ENCODE assay signal across 34 cellular contexts in the genomic region with DNA sequence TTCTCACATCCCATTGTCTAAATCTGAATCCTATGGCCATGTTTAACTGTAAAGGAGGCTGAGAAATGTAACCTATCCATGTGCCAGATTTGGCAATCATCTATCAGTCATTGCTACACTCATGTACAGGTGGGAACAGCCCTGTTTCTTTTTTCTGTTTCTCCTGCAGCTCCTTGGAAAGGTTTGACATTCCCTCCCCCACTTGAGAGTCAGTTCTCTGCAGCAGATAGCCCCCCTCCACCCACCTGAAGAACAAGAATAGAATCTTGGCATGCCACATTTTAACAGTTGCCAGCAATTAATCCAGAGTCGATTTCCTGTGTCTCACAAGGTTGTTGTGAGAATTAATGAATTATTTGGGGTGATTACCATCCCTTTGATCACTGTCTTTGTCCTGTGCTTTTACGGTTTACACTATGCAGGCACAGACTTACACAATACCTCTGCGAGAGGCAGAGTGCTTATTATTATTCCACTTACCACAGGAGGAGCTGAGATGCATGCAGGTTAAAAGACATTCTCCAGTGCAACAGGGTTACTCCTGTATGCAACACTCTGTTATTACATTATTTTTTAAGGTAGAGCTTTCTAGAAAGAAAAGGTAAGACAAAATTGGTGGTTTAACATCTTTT.
"Had no signal": no experiment of that assay in that cellular context is flagged by ENCODE, and none has a peak within 500 bp of the region (broad histone marks: within the 10 kb centered on the region; RNA-seq: fewer than 3 reads in every experiment).

No MANE protein-coding gene starts in this region.

- H3K27me3 Mint-ChIP-seq: activated CD4-positive, alpha-beta memory T cell treated with anti-CD3 and anti-CD28 coated beads for 36 hours; activated CD4-positive, alpha-beta T cell treated with anti-CD3 and anti-CD28 coated beads for 36 hours; activated CD4-positive, alpha-beta T cell treated with anti-CD3 and anti-CD28 coated beads, Interleukin-2, amount 10 ng/mL, durations not matched to agents 24 days and 14 days; activated CD8-positive, alpha-beta memory T cell treated with anti-CD3 and anti-CD28 coated beads, Interleukin-2, amount 10 ng/mL, durations not matched to agents 7 days and 5 days; activated naive CD8-positive, alpha-beta T cell treated with anti-CD3 and anti-CD28 coated beads for 36 hours; activated naive CD8-positive, alpha-beta T cell treated with anti-CD3 and anti-CD28 coated beads, Interleukin-2, amount 50 U/mL, for 24 hours; central memory CD8-positive, alpha-beta T cell; dendritic cell treated with granulocyte-macrophage colony-stimulating factor and Interleukin-4, amounts not matched to agents 40 ng/mL and 50 ng/mL, for 4 days; T-cell; T-helper 17 cell had no signal

- H3K4me3 Mint-ChIP-seq: activated CD4-positive, alpha-beta memory T cell treated with anti-CD3 and anti-CD28 coated beads for 36 hours; activated CD4-positive, alpha-beta T cell treated with anti-CD3 and anti-CD28 coated beads for 36 hours; activated CD4-positive, alpha-beta T cell treated with anti-CD3 and anti-CD28 coated beads, Interleukin-2, amount 10 ng/mL, durations not matched to agents 24 days and 14 days; activated CD8-positive, alpha-beta memory T cell treated with anti-CD3 and anti-CD28 coated beads, Interleukin-2, amount 10 ng/mL, durations not matched to agents 7 days and 5 days; activated CD8-positive, alpha-beta T cell treated with anti-CD3 and anti-CD28 coated beads, Interleukin-2, amount 10 ng/mL, durations not matched to agents 7 days and 5 days; activated naive CD4-positive, alpha-beta T cell treated with anti-CD3 and anti-CD28 coated beads for 36 hours; activated naive CD4-positive, alpha-beta T cell treated with anti-CD3 and anti-CD28 coated beads, Interleukin-2, amount 50 U/mL, for 24 hours; activated naive CD8-positive, alpha-beta T cell treated with anti-CD3 and anti-CD28 coated beads for 36 hours; activated naive CD8-positive, alpha-beta T cell treated with anti-CD3 and anti-CD28 coated beads, Interleukin-2, amount 50 U/mL, for 24 hours; activated T-helper 1 cell treated with anti-CD3 and anti-CD28 coated beads, Interleukin-12 subunit alpha, Interleukin-12 subunit beta, Interleukin-2, Interleukin-4 antibody, amounts not matched to agents 30 ng/mL and 10 ng/mL and 1 ng/mL, durations not matched to agents 14 hours and 24 hours and 36 hours; brain; central memory CD8-positive, alpha-beta T cell; dendritic cell treated with granulocyte-macrophage colony-stimulating factor and Interleukin-4, amounts not matched to agents 40 ng/mL and 50 ng/mL, for 4 days; T-cell; T-helper 17 cell had no signal

- DNase-seq: activated CD4-positive, alpha-beta memory T cell treated with anti-CD3 and anti-CD28 coated beads for 36 hours; activated CD4-positive, alpha-beta T cell treated with anti-CD3 and anti-CD28 coated beads for 36 hours; activated CD4-positive, alpha-beta T cell treated with anti-CD3 and anti-CD28 coated beads, Interleukin-2, amount 10 ng/mL, durations not matched to agents 24 days and 14 days; activated CD4-positive, CD25-positive, alpha-beta regulatory T cell; activated CD4-positive, CD25-positive, alpha-beta regulatory T cell treated with anti-CD3 and anti-CD28 coated beads, Interleukin-2, amount 50 U/mL, for 72 hours; activated CD8-positive, alpha-beta memory T cell treated with anti-CD3 and anti-CD28 coated beads, Interleukin-2, amount 10 ng/mL, durations not matched to agents 7 days and 5 days; activated CD8-positive, alpha-beta memory T cell treated with anti-CD3 and anti-CD28 coated beads, Interleukin-2, amount 50 U/mL, for 4 hours; activated CD8-positive, alpha-beta T cell treated with anti-CD3 and anti-CD28 coated beads, Interleukin-2, amount 10 ng/mL, durations not matched to agents 7 days and 5 days; activated effector memory CD4-positive, alpha-beta T cell treated with anti-CD3 and anti-CD28 coated beads, Interleukin-2, amount 50 U/mL, for 16 hours; activated naive CD4-positive, alpha-beta T cell treated with anti-CD3 and anti-CD28 coated beads for 36 hours; activated naive CD8-positive, alpha-beta T cell treated with anti-CD3 and anti-CD28 coated beads for 36 hours; activated naive CD8-positive, alpha-beta T cell treated with anti-CD3 and anti-CD28 coated beads, Interleukin-2, amount 50 U/mL, for 24 hours; activated T-cell treated with anti-CD3 and anti-CD28 coated beads, Interleukin-2, amount 50 U/mL, for 1 hour; activated T-cell treated with anti-CD3 and anti-CD28 coated beads, Interleukin-2, amount 50 U/mL, for 48 hours; adrenal gland; dorsolateral prefrontal cortex; effector memory CD4-positive, alpha-beta T cell; erythroblast; foreskin keratinocyte; gastrocnemius medialis; heart right ventricle; T-cell; T-helper 17 cell had no signal

- H3K4me1 Mint-ChIP-seq: activated CD4-positive, alpha-beta T cell treated with anti-CD3 and anti-CD28 coated beads for 36 hours; activated CD4-positive, alpha-beta T cell treated with anti-CD3 and anti-CD28 coated beads, Interleukin-2, amount 10 ng/mL, durations not matched to agents 24 days and 14 days; activated CD8-positive, alpha-beta memory T cell treated with anti-CD3 and anti-CD28 coated beads, Interleukin-2, amount 10 ng/mL, durations not matched to agents 7 days and 5 days; activated naive CD4-positive, alpha-beta T cell treated with anti-CD3 and anti-CD28 coated beads, Interleukin-2, amount 50 U/mL, for 24 hours; activated naive CD8-positive, alpha-beta T cell treated with anti-CD3 and anti-CD28 coated beads for 36 hours; activated naive CD8-positive, alpha-beta T cell treated with anti-CD3 and anti-CD28 coated beads, Interleukin-2, amount 50 U/mL, for 24 hours; central memory CD8-positive, alpha-beta T cell; T-cell; T-helper 17 cell had no signal

- H3K4me3 ChIP-seq: adrenal gland, ascending aorta, breast epithelium, cardiac muscle cell, coronary artery, dorsolateral prefrontal cortex, esophagus muscularis mucosa, gastrocnemius medialis, heart right ventricle had no signal

- ATAC-seq: activated CD4-positive, alpha-beta T cell treated with anti-CD3 and anti-CD28 coated beads for 36 hours; activated CD8-positive, alpha-beta memory T cell treated with anti-CD3 and anti-CD28 coated beads, Interleukin-2, amount 10 ng/mL, durations not matched to agents 7 days and 5 days; activated CD8-positive, alpha-beta T cell treated with anti-CD3 and anti-CD28 coated beads, Interleukin-2, amount 10 ng/mL, durations not matched to agents 7 days and 5 days; activated naive CD8-positive, alpha-beta T cell treated with anti-CD3 and anti-CD28 coated beads, Interleukin-2, amount 50 U/mL, for 24 hours; foreskin keratinocyte; gastrocnemius medialis; heart right ventricle; T-cell; T-helper 17 cell had no signal

- H3K27ac ChIP-seq: adrenal gland, ascending aorta, breast epithelium, cardiac muscle cell, coronary artery, dorsolateral prefrontal cortex, foreskin keratinocyte, gastrocnemius medialis, heart right ventricle had no signal

- H3K27ac Mint-ChIP-seq: activated CD4-positive, alpha-beta memory T cell treated with anti-CD3 and anti-CD28 coated beads for 36 hours; activated CD4-positive, alpha-beta T cell treated with anti-CD3 and anti-CD28 coated beads for 36 hours; activated CD4-positive, alpha-beta T cell treated with anti-CD3 and anti-CD28 coated beads, Interleukin-2, amount 10 ng/mL, durations not matched to agents 24 days and 14 days; activated CD8-positive, alpha-beta memory T cell treated with anti-CD3 and anti-CD28 coated beads, Interleukin-2, amount 10 ng/mL, durations not matched to agents 7 days and 5 days; activated CD8-positive, alpha-beta T cell treated with anti-CD3 and anti-CD28 coated beads, Interleukin-2, amount 10 ng/mL, durations not matched to agents 7 days and 5 days; activated naive CD4-positive, alpha-beta T cell treated with anti-CD3 and anti-CD28 coated beads for 36 hours; activated naive CD4-positive, alpha-beta T cell treated with anti-CD3 and anti-CD28 coated beads, Interleukin-2, amount 50 U/mL, for 24 hours; activated naive CD8-positive, alpha-beta T cell treated with anti-CD3 and anti-CD28 coated beads for 36 hours; activated naive CD8-positive, alpha-beta T cell treated with anti-CD3 and anti-CD28 coated beads, Interleukin-2, amount 50 U/mL, for 24 hours; activated T-helper 1 cell treated with anti-CD3 and anti-CD28 coated beads, Interleukin-12 subunit alpha, Interleukin-12 subunit beta, Interleukin-2, Interleukin-4 antibody, amounts not matched to agents 30 ng/mL and 10 ng/mL and 1 ng/mL, durations not matched to agents 14 hours and 24 hours and 36 hours; activated T-helper 2 cell treated with anti-CD3 and anti-CD28 coated beads, Interferon-gamma antibody, Interleukin-2, Interleukin-4, amounts not matched to agents 10 μg/mL and 5 μg/mL and 100 μg/mL, durations not matched to agents 14 hours and 24 hours and 36 hours; brain; dendritic cell treated with granulocyte-macrophage colony-stimulating factor and Interleukin-4, amounts not matched to agents 40 ng/mL and 50 ng/mL, for 4 days; T-cell; T-helper 17 cell had no signal

- H3K36me3 Mint-ChIP-seq: activated CD4-positive, alpha-beta memory T cell treated with anti-CD3 and anti-CD28 coated beads for 36 hours; activated CD8-positive, alpha-beta memory T cell treated with anti-CD3 and anti-CD28 coated beads, Interleukin-2, amount 10 ng/mL, durations not matched to agents 7 days and 5 days; activated naive CD4-positive, alpha-beta T cell treated with anti-CD3 and anti-CD28 coated beads, Interleukin-2, amount 50 U/mL, for 24 hours; activated naive CD8-positive, alpha-beta T cell treated with anti-CD3 and anti-CD28 coated beads for 36 hours; brain; T-cell had no signal

- H3K27me3 ChIP-seq: adrenal gland, ascending aorta, breast epithelium, cardiac muscle cell, esophagus muscularis mucosa, foreskin keratinocyte, gastrocnemius medialis had no signal

- H3K9me3 ChIP-seq: adrenal gland, ascending aorta, breast epithelium, esophagus muscularis mucosa, gastrocnemius medialis, heart right ventricle had no signal

- H3K36me3 ChIP-seq: adrenal gland, ascending aorta, breast epithelium, cardiac muscle cell, esophagus muscularis mucosa, gastrocnemius medialis, heart right ventricle had no signal

- H3K9me3 Mint-ChIP-seq: activated CD4-positive, alpha-beta T cell treated with anti-CD3 and anti-CD28 coated beads, Interleukin-2, amount 10 ng/mL, durations not matched to agents 24 days and 14 days; activated naive CD4-positive, alpha-beta T cell treated with anti-CD3 and anti-CD28 coated beads for 36 hours; activated naive CD4-positive, alpha-beta T cell treated with anti-CD3 and anti-CD28 coated beads, Interleukin-2, amount 50 U/mL, for 24 hours; activated naive CD8-positive, alpha-beta T cell treated with anti-CD3 and anti-CD28 coated beads for 36 hours; activated T-helper 1 cell treated with anti-CD3 and anti-CD28 coated beads, Interleukin-12 subunit alpha, Interleukin-12 subunit beta, Interleukin-2, Interleukin-4 antibody, amounts not matched to agents 30 ng/mL and 10 ng/mL and 1 ng/mL, durations not matched to agents 14 hours and 24 hours and 36 hours; activated T-helper 2 cell treated with anti-CD3 and anti-CD28 coated beads, Interferon-gamma antibody, Interleukin-2, Interleukin-4, amounts not matched to agents 10 μg/mL and 5 μg/mL and 100 μg/mL, durations not matched to agents 14 hours and 24 hours and 36 hours; dendritic cell treated with granulocyte-macrophage colony-stimulating factor and Interleukin-4, amounts not matched to agents 40 ng/mL and 50 ng/mL, for 4 days had no signal

- H3K4me1 ChIP-seq: adrenal gland, ascending aorta, breast epithelium, foreskin keratinocyte, gastrocnemius medialis, heart right ventricle had no signal
